1 cellular context compared by ENCODE assay signal in genomic region chr16:81492307-81492706, GRCh38.
TF ChIP-seq lines count a peak whose summit lies in the region.

No MANE protein-coding gene starts in this region.

TF ChIP-seq in H1, 55 proteins besides CTCF, POLR2A, EP300 and RAD21:
- no peak for TF ChIP-seq EZH2 (IDR thresholded peaks at IDR 0.05; ENCODE audit: low read depth, low read length, severe bottlenecking)
- no peak for TF ChIP-seq NANOG (IDR thresholded peaks at IDR 0.05; ENCODE audit: insufficient read depth, low read depth, low read length, poor library complexity, severe bottlenecking)
- no peak for TF ChIP-seq SIRT6 (IDR thresholded peaks at IDR 0.05; ENCODE audit: low read length)
- TF ChIP-seq BRCA1 (IDR thresholded peaks at IDR 0.05; ENCODE audit: low read depth, low read length), result no peak
- TF ChIP-seq JUND (IDR thresholded peaks at IDR 0.05; ENCODE audit: low read length), result no peak
- no peak for TF ChIP-seq FOSL1 (IDR thresholded peaks at IDR 0.05; ENCODE audit: insufficient read depth, low read depth, low read length)
- TF ChIP-seq CBX5 (IDR thresholded peaks at IDR 0.05; ENCODE audit: low read depth, low read length), result no peak
- no peak for TF ChIP-seq RFX5 (IDR thresholded peaks at IDR 0.05; ENCODE audit: borderline replicate concordance, low read depth, low read length)
- no peak for TF ChIP-seq SRF (IDR thresholded peaks at IDR 0.05; ENCODE audit: low read depth, low read length)
- TF ChIP-seq CREB1 (IDR thresholded peaks at IDR 0.05), result no peak
- no peak for TF ChIP-seq ATF2 (IDR thresholded peaks at IDR 0.05; ENCODE audit: low read length)
- TF ChIP-seq TCF12 (IDR thresholded peaks at IDR 0.05; ENCODE audit: low read depth, low read length), result no peak
- TF ChIP-seq ASH2L (IDR thresholded peaks at IDR 0.05; ENCODE audit: low read length), result no peak
- TF ChIP-seq, protein P1, sequence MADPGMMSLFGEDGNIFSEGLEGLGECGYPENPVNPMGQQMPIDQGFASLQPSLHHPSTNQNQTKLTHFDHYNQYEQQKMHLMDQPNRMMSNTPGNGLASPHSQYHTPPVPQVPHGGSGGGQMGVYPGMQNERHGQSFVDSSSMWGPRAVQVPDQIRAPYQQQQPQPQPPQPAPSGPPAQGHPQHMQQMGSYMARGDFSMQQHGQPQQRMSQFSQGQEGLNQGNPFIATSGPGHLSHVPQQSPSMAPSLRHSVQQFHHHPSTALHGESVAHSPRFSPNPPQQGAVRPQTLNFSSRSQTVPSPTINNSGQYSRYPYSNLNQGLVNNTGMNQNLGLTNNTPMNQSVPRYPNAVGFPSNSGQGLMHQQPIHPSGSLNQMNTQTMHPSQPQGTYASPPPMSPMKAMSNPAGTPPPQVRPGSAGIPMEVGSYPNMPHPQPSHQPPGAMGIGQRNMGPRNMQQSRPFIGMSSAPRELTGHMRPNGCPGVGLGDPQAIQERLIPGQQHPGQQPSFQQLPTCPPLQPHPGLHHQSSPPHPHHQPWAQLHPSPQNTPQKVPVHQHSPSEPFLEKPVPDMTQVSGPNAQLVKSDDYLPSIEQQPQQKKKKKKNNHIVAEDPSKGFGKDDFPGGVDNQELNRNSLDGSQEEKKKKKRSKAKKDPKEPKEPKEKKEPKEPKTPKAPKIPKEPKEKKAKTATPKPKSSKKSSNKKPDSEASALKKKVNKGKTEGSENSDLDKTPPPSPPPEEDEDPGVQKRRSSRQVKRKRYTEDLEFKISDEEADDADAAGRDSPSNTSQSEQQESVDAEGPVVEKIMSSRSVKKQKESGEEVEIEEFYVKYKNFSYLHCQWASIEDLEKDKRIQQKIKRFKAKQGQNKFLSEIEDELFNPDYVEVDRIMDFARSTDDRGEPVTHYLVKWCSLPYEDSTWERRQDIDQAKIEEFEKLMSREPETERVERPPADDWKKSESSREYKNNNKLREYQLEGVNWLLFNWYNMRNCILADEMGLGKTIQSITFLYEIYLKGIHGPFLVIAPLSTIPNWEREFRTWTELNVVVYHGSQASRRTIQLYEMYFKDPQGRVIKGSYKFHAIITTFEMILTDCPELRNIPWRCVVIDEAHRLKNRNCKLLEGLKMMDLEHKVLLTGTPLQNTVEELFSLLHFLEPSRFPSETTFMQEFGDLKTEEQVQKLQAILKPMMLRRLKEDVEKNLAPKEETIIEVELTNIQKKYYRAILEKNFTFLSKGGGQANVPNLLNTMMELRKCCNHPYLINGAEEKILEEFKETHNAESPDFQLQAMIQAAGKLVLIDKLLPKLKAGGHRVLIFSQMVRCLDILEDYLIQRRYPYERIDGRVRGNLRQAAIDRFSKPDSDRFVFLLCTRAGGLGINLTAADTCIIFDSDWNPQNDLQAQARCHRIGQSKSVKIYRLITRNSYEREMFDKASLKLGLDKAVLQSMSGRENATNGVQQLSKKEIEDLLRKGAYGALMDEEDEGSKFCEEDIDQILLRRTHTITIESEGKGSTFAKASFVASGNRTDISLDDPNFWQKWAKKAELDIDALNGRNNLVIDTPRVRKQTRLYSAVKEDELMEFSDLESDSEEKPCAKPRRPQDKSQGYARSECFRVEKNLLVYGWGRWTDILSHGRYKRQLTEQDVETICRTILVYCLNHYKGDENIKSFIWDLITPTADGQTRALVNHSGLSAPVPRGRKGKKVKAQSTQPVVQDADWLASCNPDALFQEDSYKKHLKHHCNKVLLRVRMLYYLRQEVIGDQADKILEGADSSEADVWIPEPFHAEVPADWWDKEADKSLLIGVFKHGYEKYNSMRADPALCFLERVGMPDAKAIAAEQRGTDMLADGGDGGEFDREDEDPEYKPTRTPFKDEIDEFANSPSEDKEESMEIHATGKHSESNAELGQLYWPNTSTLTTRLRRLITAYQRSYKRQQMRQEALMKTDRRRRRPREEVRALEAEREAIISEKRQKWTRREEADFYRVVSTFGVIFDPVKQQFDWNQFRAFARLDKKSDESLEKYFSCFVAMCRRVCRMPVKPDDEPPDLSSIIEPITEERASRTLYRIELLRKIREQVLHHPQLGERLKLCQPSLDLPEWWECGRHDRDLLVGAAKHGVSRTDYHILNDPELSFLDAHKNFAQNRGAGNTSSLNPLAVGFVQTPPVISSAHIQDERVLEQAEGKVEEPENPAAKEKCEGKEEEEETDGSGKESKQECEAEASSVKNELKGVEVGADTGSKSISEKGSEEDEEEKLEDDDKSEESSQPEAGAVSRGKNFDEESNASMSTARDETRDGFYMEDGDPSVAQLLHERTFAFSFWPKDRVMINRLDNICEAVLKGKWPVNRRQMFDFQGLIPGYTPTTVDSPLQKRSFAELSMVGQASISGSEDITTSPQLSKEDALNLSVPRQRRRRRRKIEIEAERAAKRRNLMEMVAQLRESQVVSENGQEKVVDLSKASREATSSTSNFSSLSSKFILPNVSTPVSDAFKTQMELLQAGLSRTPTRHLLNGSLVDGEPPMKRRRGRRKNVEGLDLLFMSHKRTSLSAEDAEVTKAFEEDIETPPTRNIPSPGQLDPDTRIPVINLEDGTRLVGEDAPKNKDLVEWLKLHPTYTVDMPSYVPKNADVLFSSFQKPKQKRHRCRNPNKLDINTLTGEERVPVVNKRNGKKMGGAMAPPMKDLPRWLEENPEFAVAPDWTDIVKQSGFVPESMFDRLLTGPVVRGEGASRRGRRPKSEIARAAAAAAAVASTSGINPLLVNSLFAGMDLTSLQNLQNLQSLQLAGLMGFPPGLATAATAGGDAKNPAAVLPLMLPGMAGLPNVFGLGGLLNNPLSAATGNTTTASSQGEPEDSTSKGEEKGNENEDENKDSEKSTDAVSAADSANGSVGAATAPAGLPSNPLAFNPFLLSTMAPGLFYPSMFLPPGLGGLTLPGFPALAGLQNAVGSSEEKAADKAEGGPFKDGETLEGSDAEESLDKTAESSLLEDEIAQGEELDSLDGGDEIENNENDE (IDR thresholded peaks at IDR 0.05; ENCODE audit: insufficient replicate concordance, low read length), result no peak
- no peak for TF ChIP-seq BCL11A (IDR thresholded peaks at IDR 0.05; ENCODE audit: low read depth in 2 of 2, low read length in 2 of 2)
- no peak for TF ChIP-seq MAX (IDR thresholded peaks at IDR 0.05)
- no peak for TF ChIP-seq JUN (IDR thresholded peaks at IDR 0.05; ENCODE audit: low read depth, low read length)
